Comparison of ENCODE assay signal across 18 cellular contexts in the genomic region with DNA sequence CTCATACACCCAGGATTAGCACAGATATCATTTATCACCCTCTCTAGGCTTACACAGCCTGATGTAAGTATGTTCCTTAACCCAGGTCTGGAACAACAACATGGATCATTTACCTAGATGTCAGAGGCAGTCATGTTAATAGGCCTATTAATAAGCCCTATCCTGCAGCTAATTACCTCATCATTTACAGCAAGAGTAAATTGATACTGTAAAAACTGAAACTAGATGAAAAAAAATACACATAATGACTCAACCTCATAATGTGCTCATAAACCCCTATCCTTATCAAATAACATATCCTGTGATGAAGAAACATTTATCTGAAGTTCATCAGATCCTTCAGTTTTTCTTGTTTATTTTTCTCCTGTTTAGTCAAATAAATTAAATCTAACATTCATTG.
"Had no signal": no experiment of that assay in that cellular context is flagged by ENCODE, and none has a peak within 500 bp of the region (broad histone marks: within the 10 kb centered on the region; RNA-seq: fewer than 3 reads in every experiment).

No MANE protein-coding gene starts in this region.

- H3K9me3 Mint-ChIP-seq: activated naive CD4-positive, alpha-beta T cell treated with anti-CD3 and anti-CD28 coated beads, Interleukin-2, amount 50 U/mL, for 72 hours; activated T-helper 1 cell treated with anti-CD3 and anti-CD28 coated beads, Interleukin-12 subunit alpha, Interleukin-12 subunit beta, Interleukin-2, Interleukin-4 antibody, amounts not matched to agents 30 ng/mL and 10 ng/mL and 1 ng/mL, durations not matched to agents 14 hours and 24 hours and 36 hours; effector memory CD8-positive, alpha-beta T cell had no signal

- DNase-seq: activated CD4-positive, alpha-beta T cell treated with anti-CD3 and anti-CD28 coated beads for 1 hour; activated CD4-positive, alpha-beta T cell treated with anti-CD3 and anti-CD28 coated beads, Interleukin-2, amount 50 U/mL, for 4 hours; activated gamma-delta T cell treated with Interleukin-2 at 50 U/mL for 16 hours; amniotic stem cell; dermis blood vessel endothelial cell; effector memory CD8-positive, alpha-beta T cell; foreskin melanocyte; kidney glomerular epithelial cell; left ventricle myocardium inferior; mammary epithelial cell; retina; stimulated activated CD8-positive, alpha-beta memory T cell treated with anti-CD3 and anti-CD28 coated beads, Interleukin-4, amount 100 ng/mL, for 48 hours; stimulated activated naive CD4-positive, alpha-beta T cell; tibial artery; WERI-Rb-1 had no signal

- H3K27me3 ChIP-seq: cardiac muscle cell, tibial artery had no signal

- H3K4me3 Mint-ChIP-seq: activated T-helper 1 cell treated with anti-CD3 and anti-CD28 coated beads, Interleukin-12 subunit alpha, Interleukin-12 subunit beta, Interleukin-2, Interleukin-4 antibody, amounts not matched to agents 30 ng/mL and 10 ng/mL and 1 ng/mL, durations not matched to agents 14 hours and 24 hours and 36 hours; effector memory CD8-positive, alpha-beta T cell had no signal

- H3K27ac ChIP-seq: cardiac muscle cell, left ventricle myocardium inferior, tibial artery, WERI-Rb-1 had no signal

- H3K36me3 ChIP-seq: cardiac muscle cell, left ventricle myocardium inferior, tibial artery, WERI-Rb-1 had no signal

- H3K4me3 ChIP-seq: cardiac muscle cell, left ventricle myocardium inferior, tibial artery had no signal

- H3K36me3 Mint-ChIP-seq: activated naive CD4-positive, alpha-beta T cell treated with anti-CD3 and anti-CD28 coated beads, Interleukin-2, amount 50 U/mL, for 72 hours had no signal

- H3K27ac Mint-ChIP-seq: activated naive CD4-positive, alpha-beta T cell treated with anti-CD3 and anti-CD28 coated beads, Interleukin-2, amount 50 U/mL, for 72 hours; activated T-helper 1 cell treated with anti-CD3 and anti-CD28 coated beads, Interleukin-12 subunit alpha, Interleukin-12 subunit beta, Interleukin-2, Interleukin-4 antibody, amounts not matched to agents 30 ng/mL and 10 ng/mL and 1 ng/mL, durations not matched to agents 14 hours and 24 hours and 36 hours; effector memory CD8-positive, alpha-beta T cell had no signal

- H3K27me3 Mint-ChIP-seq: effector memory CD8-positive, alpha-beta T cell had no signal

- H3K9me3 ChIP-seq: left ventricle myocardium inferior, tibial artery had no signal

- H3K4me1 ChIP-seq: left ventricle myocardium inferior, tibial artery had no signal

- ATAC-seq: activated naive CD4-positive, alpha-beta T cell treated with anti-CD3 and anti-CD28 coated beads, Interleukin-2, amount 50 U/mL, for 72 hours; effector memory CD8-positive, alpha-beta T cell had no signal
